8 cellular contexts compared by ENCODE assay signal in genomic region chr15:64897345-64897985, GRCh38. TPM values are rescaled to one million over a fixed set of nuclear protein-coding genes. Genes with fewer than 3 reads are reported as not detected.
DNase-seq lines count a peak whose midpoint lies in the region; ATAC-seq and TF ChIP-seq lines count a peak whose summit lies in the region.

No MANE protein-coding gene starts in this region.

- H2AK5ac ChIP-seq in IMR-90 (ENCODE audit: low read depth, low read length) = peak overlapping the region; percentile 99

- no peak overlapping the region for H3K4me3 Mint-ChIP-seq in activated T-helper 2 cell treated with anti-CD3 and anti-CD28 coated beads, Interferon-gamma antibody, Interleukin-2, Interleukin-4, amounts not matched to agents 10 μg/mL and 5 μg/mL and 100 μg/mL, durations not matched to agents 14 hours and 24 hours and 36 hours (ENCODE audit: low read depth)
- H3K4me3 Mint-ChIP-seq in progenitor cell of endocrine pancreas (ENCODE audit: low read depth) = no peak overlapping the region

- BruUV-seq in IMR-90 (replicated peaks; lab: Mats Ljungman, UMichigan) = no TSS peak

- peaks cover 34% of the 10 kb centered on the region for H3K9me1 ChIP-seq in IMR-90 (ENCODE audit: insufficient read depth, low read length)

- TF ChIP-seq CTCF in IMR-90 (conservative IDR thresholded peaks at IDR 0.05; ENCODE audit: low read depth, low read length) = no peak
- TF ChIP-seq CTCF in right atrium auricular region (IDR thresholded peaks at IDR 0.05) = no peak
- TF ChIP-seq CTCF in spleen (IDR thresholded peaks at IDR 0.05 in 8 of 11, conservative IDR thresholded peaks at IDR 0.05 in 3 of 11) = no peak
- TF ChIP-seq CTCF in progenitor cell of endocrine pancreas (IDR thresholded peaks at IDR 0.05; ENCODE audit: unreplicated experiment) = no peak

- peak overlapping the region; percentile 92 for H3K23ac ChIP-seq in IMR-90 (ENCODE audit: low read depth, low read length)

- H3K18ac ChIP-seq in IMR-90 (ENCODE audit: low read depth, low read length) = peak overlapping the region; percentile 81

- H3K4ac ChIP-seq in IMR-90 (ENCODE audit: low read depth, low read length) = peak overlapping the region; percentile 95

- H3K27me3 ChIP-seq in IMR-90 (ENCODE audit: control insufficient read depth, insufficient read depth, low read length) = no peaks in the 10 kb centered on the region
- H3K27me3 ChIP-seq in right atrium auricular region = no peaks in the 10 kb centered on the region
- H3K27me3 ChIP-seq in spleen (replicated peaks in 1 of 7) = no peaks in the 10 kb centered on the region

- no peak for TF ChIP-seq RAD21 in IMR-90 (IDR thresholded peaks at IDR 0.05; ENCODE audit: low read length)

- CTCF ChIA-PET in IMR-90 (lab: Yijun Ruan, JAX) = interaction anchor here (0.6 to 1.0 kb wide), 4 partner anchors 16 to 214 kb away, joined by 3 read pairs; no protein-coding TSS in a partner anchor

- H2AK9ac ChIP-seq in IMR-90 (replicated peaks; ENCODE audit: low read depth, low read length, poor library complexity) = peak overlapping the region; percentile 92

- H4K20me1 ChIP-seq in IMR-90 (ENCODE audit: insufficient read depth, low read length) = no peaks in the 10 kb centered on the region

- H3K36me3 ChIP-seq in IMR-90 (ENCODE audit: control insufficient read depth, insufficient read depth, low read length) = no peaks in the 10 kb centered on the region
- H3K36me3 ChIP-seq in right atrium auricular region = no peaks in the 10 kb centered on the region
- no peaks in the 10 kb centered on the region for H3K36me3 ChIP-seq in spleen

- H3K36me3 Mint-ChIP-seq in activated T-helper 2 cell treated with anti-CD3 and anti-CD28 coated beads, Interferon-gamma antibody, Interleukin-2, Interleukin-4, amounts not matched to agents 10 μg/mL and 5 μg/mL and 100 μg/mL, durations not matched to agents 14 hours and 24 hours and 36 hours (ENCODE audit: low read depth) = peaks cover 4% of the 10 kb centered on the region
- H3K36me3 Mint-ChIP-seq in progenitor cell of endocrine pancreas (ENCODE audit: insufficient read depth) = no peaks in the 10 kb centered on the region

- peak overlapping the region; percentile 93 for H2BK5ac ChIP-seq in IMR-90 (ENCODE audit: low read depth, low read length, poor library complexity, severe bottlenecking)

- H3K9ac ChIP-seq in IMR-90 (ENCODE audit: low read depth, low read length) = peak overlapping the region; percentile 7

- no peaks in the 10 kb centered on the region for H3K27me3 Mint-ChIP-seq in activated T-helper 2 cell treated with anti-CD3 and anti-CD28 coated beads, Interferon-gamma antibody, Interleukin-2, Interleukin-4, amounts not matched to agents 10 μg/mL and 5 μg/mL and 100 μg/mL, durations not matched to agents 14 hours and 24 hours and 36 hours (ENCODE audit: low read depth)
- H3K27me3 Mint-ChIP-seq in progenitor cell of endocrine pancreas = peaks cover 6% of the 10 kb centered on the region

- dilution Hi-C loops in IMR-90 (cut with HindIII; ENCODE audit: low sequenced_read_pairs, unreplicated experiment) = no loop called here

- peaks cover 0 to 26% of the 10 kb centered on the region in 2 experiments; a peak in 2 of 4 replicates for H3K79me1 ChIP-seq in IMR-90 (ENCODE audit: low read depth in 1 of 2, low read length in 2 of 2)

- H3K4me3 ChIP-seq in IMR-90 (ENCODE audit: insufficient read depth, low read depth, low read length) (no peak overlapping the region), right atrium auricular region (no peak overlapping the region), spleen (no peak overlapping the region)

- H3K14ac ChIP-seq in IMR-90 (replicated peaks; ENCODE audit: low read depth, low read length) = peak overlapping the region; percentile 96

- in situ Hi-C loops in IMR-90 (cut with MboI; ENCODE audit: low sequenced_read_pairs) = no loop called here

- H3K56ac ChIP-seq in IMR-90 (ENCODE audit: extremely low read depth, insufficient read depth, low read length) = peak overlapping the region; percentile 36

- intact Hi-C loops in IMR-90 (cut with micrococcal nuclease) (no loop called here), spleen (cut with DNase I; ENCODE audit: low total_unique reads) (loop anchor here (5.0 kb wide), 1 partner anchor 55 kb away; the partner anchor contains the start of gene PLEKHO2)
- intact Hi-C loops in activated T-helper 2 cell treated with anti-CD3 and anti-CD28 coated beads, Interferon-gamma antibody, Interleukin-2, Interleukin-4, amounts not matched to agents 10 μg/mL and 5 μg/mL and 100 μg/mL, durations not matched to agents 14 hours and 24 hours and 36 hours (cut with micrococcal nuclease) = no loop called here

- peak overlapping the region; percentile 65 to 94 for H4K8ac ChIP-seq in IMR-90 (ENCODE audit: low read depth in 2 of 2, low read length in 2 of 2)

- H4K5ac ChIP-seq in IMR-90 (ENCODE audit: low read depth, low read length) = peak overlapping the region; percentile 91

- H3K9me3 ChIP-seq in IMR-90 (ENCODE audit: control insufficient read depth, insufficient read depth, low read length) (peaks cover 6% of the 10 kb centered on the region), right atrium auricular region (peaks cover 7 to 15% of the 10 kb centered on the region in 2 donors), spleen (peaks cover 5 to 13% (median 11%) of the 10 kb centered on the region in 8 donors)

- DNase-seq in IMR-90 (peak; percentile 75), right atrium auricular region (ENCODE audit: low spot score) (peak; percentile 87), spleen (peak; percentile 91), progenitor cell of endocrine pancreas (ENCODE audit: low spot score, unreplicated experiment) (no peak), DMS114 treated with DMSO at 0.1 percent for 48 hours (lab: John Stamatoyannopoulos, UW; ENCODE audit: unreplicated experiment) (no peak), cortex of kidney (lab: John Stamatoyannopoulos, UW) (no peak)
- DNase-seq in activated T-helper 2 cell treated with anti-CD3 and anti-CD28 coated beads, Interferon-gamma antibody, Interleukin-2, Interleukin-4, amounts not matched to agents 10 μg/mL and 5 μg/mL and 100 μg/mL, durations not matched to agents 14 hours and 24 hours and 36 hours (ENCODE audit: low spot score) = no peak
- no peak for DNase-seq in activated CD4-positive, alpha-beta T cell treated with anti-CD3 and anti-CD28 coated beads for 48 hours

- 20% methylated on average over 2 of the region's 6 CpGs; no CpG with 5 or more reads in 1 of the 2 experiments for WGBS in IMR-90 (ENCODE audit: extremely low coverage in 2 of 2, insufficient read length in 1 of 2), 2 experiments
- 29 to 45% (median 38%) methylated on average over 6 of the region's 6 CpGs for WGBS in spleen, 5 donors

- peak overlapping the region; percentile 90 for H2AFZ ChIP-seq in IMR-90 (replicated peaks; ENCODE audit: low read length, poor library complexity)

- peaks cover 48% of the 10 kb centered on the region for H3K4me1 Mint-ChIP-seq in activated T-helper 2 cell treated with anti-CD3 and anti-CD28 coated beads, Interferon-gamma antibody, Interleukin-2, Interleukin-4, amounts not matched to agents 10 μg/mL and 5 μg/mL and 100 μg/mL, durations not matched to agents 14 hours and 24 hours and 36 hours (ENCODE audit: low read depth)
- peaks cover 11% of the 10 kb centered on the region for H3K4me1 Mint-ChIP-seq in progenitor cell of endocrine pancreas (ENCODE audit: low read depth)

- H2BK120ac ChIP-seq in IMR-90 (ENCODE audit: low read depth, low read length) = peak overlapping the region; percentile 92

- peak overlapping the region; percentile 91 for H2BK20ac ChIP-seq in IMR-90 (ENCODE audit: low read depth, low read length)

- peaks cover 8% of the 10 kb centered on the region for H3K9me3 Mint-ChIP-seq in activated T-helper 2 cell treated with anti-CD3 and anti-CD28 coated beads, Interferon-gamma antibody, Interleukin-2, Interleukin-4, amounts not matched to agents 10 μg/mL and 5 μg/mL and 100 μg/mL, durations not matched to agents 14 hours and 24 hours and 36 hours
- H3K9me3 Mint-ChIP-seq in progenitor cell of endocrine pancreas (ENCODE audit: low read depth) = peaks cover 6% of the 10 kb centered on the region

- peak overlapping the region; percentile 96 for H3K27ac Mint-ChIP-seq in activated T-helper 2 cell treated with anti-CD3 and anti-CD28 coated beads, Interferon-gamma antibody, Interleukin-2, Interleukin-4, amounts not matched to agents 10 μg/mL and 5 μg/mL and 100 μg/mL, durations not matched to agents 14 hours and 24 hours and 36 hours
- H3K27ac Mint-ChIP-seq in progenitor cell of endocrine pancreas = no peak overlapping the region

- H4K91ac ChIP-seq in IMR-90 (ENCODE audit: insufficient read depth, low read depth, low read length) = peak overlapping the region; percentile 86

- peak overlapping the region; percentile 72 for H3K27ac ChIP-seq in IMR-90 (ENCODE audit: insufficient read depth, low read length)
- peak overlapping the region; percentile 84 to 86 for H3K27ac ChIP-seq in right atrium auricular region
- H3K27ac ChIP-seq in spleen = peak overlapping the region; percentile 87 to 99 (median 96)

- H3K4me2 ChIP-seq in IMR-90 (ENCODE audit: low read depth, low read length) = 0 out of 2 replicates have a peak overlapping the region, but pooled peaks have one; percentile 0

- peak; percentile 58 for ATAC-seq in IMR-90 (ENCODE audit: low read depth)

- H3K4me1 ChIP-seq in IMR-90 (ENCODE audit: control insufficient read depth, insufficient read depth, low read length) (peaks cover 43% of the 10 kb centered on the region), right atrium auricular region (peaks cover 9 to 59% of the 10 kb centered on the region in 2 donors), spleen (peaks cover 49 to 85% (median 80%) of the 10 kb centered on the region in 6 donors)

- H2BK15ac ChIP-seq in IMR-90 (ENCODE audit: low read depth, low read length) = peak overlapping the region; percentile 97; the same call in 2 of the 3 replicates

- no peak for TF ChIP-seq POLR2A in IMR-90 (IDR thresholded peaks at IDR 0.05; ENCODE audit: low read depth, low read length)
- no peak for TF ChIP-seq POLR2A in spleen (IDR thresholded peaks at IDR 0.05)

- POLR2A ChIA-PET in IMR-90 (lab: Charles Lee; ENCODE audit: unreplicated experiment) = no interaction called here

RNA-seq across cellular contexts. Expression of gene ANKDD1A, which starts 14.2 kb away (rescaled TPM):
- total RNA-seq in IMR-90 (2012; rRNA removed) (2.8 and 3.6 TPM in 2 replicates), right atrium auricular region (1 to 10 TPM in 1 of 2 donors, under 1 TPM in 1; 0.96 to 2.2 TPM), spleen (10 to 100 TPM; 20.7 to 71.1 (median 48.2) TPM), progenitor cell of endocrine pancreas (1.4 and 2.0 TPM in 2 replicates)
- polyA plus RNA-seq in IMR-90 (2012; rRNA removed) (3.0 and 4.9 TPM in 2 replicates), spleen (10 to 100 TPM in 2 of 3 donors, 1 to 10 TPM in 1; 5.7 to 19.9 (median 11.7) TPM)
- polyA plus RNA-seq in IMR-90 (2012; cell fraction: cytosol; rRNA removed) = 2.1 and 4.6 TPM in 2 replicates
- 9.8 and 13.4 TPM in 2 replicates for polyA plus RNA-seq in IMR-90 (2012; cell fraction: nucleus; rRNA removed; ENCODE audit: low replicate concordance)
- 2.2 and 2.5 TPM in 2 replicates for total RNA-seq in activated T-helper 2 cell treated with anti-CD3 and anti-CD28 coated beads, Interferon-gamma antibody, Interleukin-2, Interleukin-4, amounts not matched to agents 10 μg/mL and 5 μg/mL and 100 μg/mL, durations not matched to agents 14 hours and 24 hours and 36 hours

RNA-seq across cellular contexts. Expression of gene PLEKHO2, which starts 55.8 kb away (rescaled TPM):
- 18.6 and 19.0 TPM in 2 replicates for total RNA-seq in IMR-90 (2012; rRNA removed)
- polyA plus RNA-seq in IMR-90 (2012; rRNA removed) = 22.5 and 24.6 TPM in 2 replicates
- polyA plus RNA-seq in IMR-90 (2012; cell fraction: cytosol; rRNA removed) = 12.6 and 25.0 TPM in 2 replicates
- 37.2 and 43.5 TPM in 2 replicates for polyA plus RNA-seq in IMR-90 (2012; cell fraction: nucleus; rRNA removed; ENCODE audit: low replicate concordance)
- 15.3 and 17.0 TPM in 2 replicates for total RNA-seq in activated T-helper 2 cell treated with anti-CD3 and anti-CD28 coated beads, Interferon-gamma antibody, Interleukin-2, Interleukin-4, amounts not matched to agents 10 μg/mL and 5 μg/mL and 100 μg/mL, durations not matched to agents 14 hours and 24 hours and 36 hours
- total RNA-seq in right atrium auricular region = 10 to 100 TPM in 1 of 2 donors, 1 to 10 TPM in 1; 6.3 to 19.4 TPM
- 100 to 1,000 TPM; 124 to 249 (median 156) TPM for total RNA-seq in spleen
- polyA plus RNA-seq in spleen = 100 to 1,000 TPM in 1 of 3 donors, 10 to 100 TPM in 2; 33.9 to 130 (median 40.3) TPM
- 9.1 and 9.6 TPM in 2 replicates for total RNA-seq in progenitor cell of endocrine pancreas

Comparison
In these comparisons a context has a peak if more than half of its experiments do, and no peak if none do; other contexts are left out.
1. DNase-seq: peak in IMR-90 (single experiment), right atrium auricular region (single experiment) and spleen (single experiment); none in activated T-helper 2 cell treated with anti-CD3 and anti-CD28 coated beads, Interferon-gamma antibody, Interleukin-2, Interleukin-4, amounts not matched to agents 10 μg/mL and 5 μg/mL and 100 μg/mL, durations not matched to agents 14 hours and 24 hours and 36 hours (single experiment), progenitor cell of endocrine pancreas (single experiment), DMS114 treated with DMSO at 0.1 percent for 48 hours (single experiment), activated CD4-positive, alpha-beta T cell treated with anti-CD3 and anti-CD28 coated beads for 48 hours (single experiment) and cortex of kidney (single experiment).
2. Peak in every context shown above with its lines, with median percentiles within 50 percentile points of each other: H3K27ac ChIP-seq.